In the genomic region with DNA sequence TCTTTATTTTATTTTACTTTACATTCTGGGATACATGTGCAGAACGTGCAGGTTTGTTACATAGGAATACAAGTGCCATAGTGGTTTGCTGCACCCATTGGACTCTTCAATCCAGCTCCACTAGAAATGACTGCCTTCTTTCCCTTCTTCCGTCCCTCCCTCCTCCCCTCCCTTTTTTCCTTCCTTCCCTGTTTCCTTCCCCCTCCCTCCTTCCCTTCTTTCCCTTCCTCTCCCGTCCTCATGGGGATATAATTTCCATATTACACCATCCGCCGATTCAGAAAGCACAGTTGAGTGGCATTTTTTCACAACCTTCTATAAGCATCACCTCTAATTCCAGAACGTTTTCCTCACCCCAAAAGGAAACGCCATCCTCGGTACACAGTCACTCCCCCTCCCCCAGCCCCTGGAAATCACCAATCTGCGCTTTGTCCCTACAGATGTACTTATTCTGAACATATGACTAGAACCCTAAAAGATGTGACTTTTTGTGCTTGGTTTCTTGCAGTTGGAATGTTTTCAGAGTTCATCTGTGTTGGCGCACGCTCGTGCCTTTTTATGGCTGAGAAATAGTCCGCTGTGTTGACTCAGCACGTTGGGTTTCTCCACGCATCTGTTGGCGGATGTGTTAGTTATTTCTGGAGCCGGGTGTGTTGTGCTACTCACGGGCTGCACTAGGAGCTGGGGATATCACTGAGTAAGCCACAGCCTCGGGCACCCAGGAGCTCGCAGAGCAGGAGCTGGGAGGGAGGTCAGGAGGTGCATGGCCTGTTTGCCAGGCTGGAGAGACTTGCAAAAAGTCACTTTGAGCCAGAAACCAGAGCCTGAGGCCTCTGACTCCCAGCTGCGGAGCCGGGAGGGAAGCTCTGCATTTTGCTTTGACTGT, we compare ENCODE assay signal across 9 cellular contexts.
A peak's percentile ranks its signal among the peaks of the same experiment; 100 is the strongest.
DNase-seq lines count a peak whose midpoint lies in the region; ATAC-seq and TF ChIP-seq lines count a peak whose summit lies in the region.
"Had no signal": no experiment of that assay in that cellular context is flagged by ENCODE, and none has a peak within 500 bp of the region (broad histone marks: within the 10 kb centered on the region; RNA-seq: fewer than 3 reads in every experiment).

No MANE protein-coding gene starts in this region.

- H3K36me3 ChIP-seq in PC-3 (ENCODE audit: low read depth, low read length) (peaks cover 5% of the 10 kb centered on the region), mesendoderm (ENCODE audit: control insufficient read depth, insufficient read depth, low read length) (peaks cover 1% of the 10 kb centered on the region)

- H3K27ac ChIP-seq in PC-3 (ENCODE audit: low read length) (peak overlapping the region; percentile 75), mesendoderm (ENCODE audit: low read depth, low read length) (peak overlapping the region; percentile 9)
- H3K27ac ChIP-seq: HL-60 had no signal

- peak overlapping the region; percentile 68 for H3K56ac ChIP-seq in mesendoderm (ENCODE audit: low read length)

- H2AK5ac ChIP-seq in mesendoderm (ENCODE audit: low read length), result no peak overlapping the region

- H3K4me1 ChIP-seq in PC-3 (ENCODE audit: insufficient read depth, low read length) (peaks cover 43% of the 10 kb centered on the region), mesendoderm (ENCODE audit: control insufficient read depth, low read depth, low read length) (peaks cover 40% of the 10 kb centered on the region)

- H3K27ac Mint-ChIP-seq in Calu3 (ENCODE audit: unreplicated experiment), result peak overlapping the region; percentile 44
- peak overlapping the region; percentile 89 for H3K27ac Mint-ChIP-seq in type B pancreatic cell

- no peak for TF ChIP-seq CTCF in Calu3 (IDR thresholded peaks at IDR 0.05; ENCODE audit: unreplicated experiment)
- TF ChIP-seq CTCF in PC-3 (conservative IDR thresholded peaks at IDR 0.05; ENCODE audit: low read depth, low read length), result no peak
- TF ChIP-seq CTCF in type B pancreatic cell (conservative IDR thresholded peaks at IDR 0.05), result no peak

- H3F3A ChIP-seq in PC-3 (ENCODE audit: low read length, unreplicated experiment), result peaks cover 6% of the 10 kb centered on the region

- peak overlapping the region; percentile 27 for H2AFZ ChIP-seq in PC-3 (ENCODE audit: low read length)

- no peak overlapping the region for H4K5ac ChIP-seq in mesendoderm (ENCODE audit: low read length)

- no peaks in the 10 kb centered on the region for H3K27me3 Mint-ChIP-seq in Calu3 (ENCODE audit: unreplicated experiment)
- H3K27me3 Mint-ChIP-seq in type B pancreatic cell, result no peaks in the 10 kb centered on the region

- BruUV-seq in Calu3 (replicated peaks; lab: Mats Ljungman, UMichigan) (no TSS peak), PC-3 (replicated peaks; lab: Mats Ljungman, UMichigan) (no TSS peak)

- peak overlapping the region; percentile 18; the same call in 1 of the 2 replicates for H3K9ac ChIP-seq in PC-3 (ENCODE audit: low read length)
- peak overlapping the region; percentile 45 for H3K9ac ChIP-seq in mesendoderm (ENCODE audit: low read length)

- no peak overlapping the region for H2BK120ac ChIP-seq in mesendoderm (ENCODE audit: low read depth, low read length)

- no peak overlapping the region for H3K4ac ChIP-seq in mesendoderm (ENCODE audit: low read depth, low read length)

- no peaks in the 10 kb centered on the region for H3K9me2 ChIP-seq in PC-3 (replicated peaks; ENCODE audit: low read length)

- H3K4me3 Mint-ChIP-seq in Calu3 (ENCODE audit: low read depth, unreplicated experiment) (no peak overlapping the region), type B pancreatic cell (peak overlapping the region; percentile 75)

- H3K9me3 Mint-ChIP-seq in Calu3 (ENCODE audit: low read depth, unreplicated experiment) (no peaks in the 10 kb centered on the region), type B pancreatic cell (no peaks in the 10 kb centered on the region)

- CTCF ChIA-PET in Calu3 (lab: Charles Lee), result interaction anchor here (0.6 to 0.7 kb wide), 2 partner anchors 9 to 28 kb away, joined by 3 read pairs; no protein-coding TSS in a partner anchor
- CTCF ChIA-PET in PC-3 (lab: Charles Lee), result interaction anchor here (0.6 to 0.8 kb wide), 2 partner anchors 8 to 47 kb away, joined by 3 to 7 read pairs; no protein-coding TSS in a partner anchor

- peaks cover 37% of the 10 kb centered on the region for H3K79me1 ChIP-seq in mesendoderm (ENCODE audit: low read length)

- H2BK15ac ChIP-seq in mesendoderm (replicated peaks; ENCODE audit: low read depth), result no peak overlapping the region

- H3K79me2 ChIP-seq in PC-3 (ENCODE audit: low read length) (peaks cover 82% of the 10 kb centered on the region), mesendoderm (ENCODE audit: control insufficient read depth, insufficient read depth, low read length) (peaks cover 72% of the 10 kb centered on the region)

- H3K4me1 Mint-ChIP-seq in Calu3 (ENCODE audit: low read depth, unreplicated experiment) (peaks cover 46% of the 10 kb centered on the region), type B pancreatic cell (ENCODE audit: unreplicated experiment) (peaks cover 68% of the 10 kb centered on the region)

- no peak overlapping the region for H3K23ac ChIP-seq in mesendoderm (ENCODE audit: low read length)

- WGBS in mesendoderm (ENCODE audit: extremely low coverage, insufficient coverage, low lambda C conversion rate), result no CpG with 5 or more reads among the region's 22 CpGs

- no peak for TF ChIP-seq POLR2A in GM18505 (IDR thresholded peaks at IDR 0.05; ENCODE audit: borderline replicate concordance, extremely low read depth, insufficient read depth, insufficient read length)

- H3K36me3 Mint-ChIP-seq in Calu3 (ENCODE audit: insufficient read depth, unreplicated experiment), result peaks cover 68% of the 10 kb centered on the region
- peaks cover 13% of the 10 kb centered on the region for H3K36me3 Mint-ChIP-seq in type B pancreatic cell

- H3K18ac ChIP-seq in mesendoderm (ENCODE audit: low read length), result no peak overlapping the region

- DNase-seq in Calu3, result no peak
- peak; percentile 89 for DNase-seq in PC-3
- peak; percentile 92 for DNase-seq in dedifferentiated amniotic fluid mesenchymal stem cell (ENCODE audit: extremely low spot score)
- peak; percentile 59 for DNase-seq in mesendoderm
- no peak for DNase-seq in type B pancreatic cell (ENCODE audit: extremely low spot score, unreplicated experiment)

- H2BK5ac ChIP-seq in mesendoderm (ENCODE audit: low read length), result no peak overlapping the region

- no peak overlapping the region for H4K8ac ChIP-seq in mesendoderm (ENCODE audit: low read depth, low read length)

- intact Hi-C loops in Calu3 (cut with micrococcal nuclease; ENCODE audit: unreplicated experiment), result no loop called here
- intact Hi-C loops in PC-3 (cut with micrococcal nuclease), result loop anchor here (5.0 kb wide), 1 partner anchor 145 kb away; no protein-coding TSS in a partner anchor

- H3K9me3 ChIP-seq in PC-3 (ENCODE audit: low read length), result no peaks in the 10 kb centered on the region

- peak; percentile 84 for ATAC-seq in PC-3
- no peak for ATAC-seq in HG03280 (IDR thresholded peaks at IDR 0.05; ENCODE audit: unreplicated experiment)
- ATAC-seq in GM18505 (IDR thresholded peaks at IDR 0.05; ENCODE audit: unreplicated experiment), result no peak
- ATAC-seq in GM18909 (IDR thresholded peaks at IDR 0.05; ENCODE audit: poor library complexity, unreplicated experiment), result no peak

- POLR2A ChIA-PET in PC-3 (lab: Charles Lee; ENCODE audit: unreplicated experiment), result interaction anchor here (0.6 kb wide), 1 partner anchor 1107 kb away, joined by 5 read pairs; no protein-coding TSS in a partner anchor

- H4K20me1 ChIP-seq in PC-3 (ENCODE audit: low read length), result peaks cover 25% of the 10 kb centered on the region; the same call in 1 of the 2 replicates

- H3K4me3 ChIP-seq in PC-3 (ENCODE audit: low read length) (peak overlapping the region; percentile 47), mesendoderm (ENCODE audit: low read length) (no peak overlapping the region)

- peak overlapping the region; percentile 69 for H3K4me2 ChIP-seq in PC-3 (ENCODE audit: low read length)
- no peak overlapping the region for H3K4me2 ChIP-seq in mesendoderm (ENCODE audit: low read length)

- H3K27me3 ChIP-seq in PC-3 (ENCODE audit: low read length) (no peaks in the 10 kb centered on the region), mesendoderm (ENCODE audit: insufficient read depth, low read length, poor library complexity) (no peaks in the 10 kb centered on the region)

Comparison
In these comparisons a context has a peak if more than half of its experiments do, and no peak if none do; other contexts are left out.
1. DNase-seq: peak in PC-3 (single experiment), dedifferentiated amniotic fluid mesenchymal stem cell (single experiment) and mesendoderm (single experiment); none in Calu3 (single experiment) and type B pancreatic cell (single experiment).